7 cellular contexts compared by ENCODE assay signal in genomic region chr11:61962213-61963015, GRCh38. TPM values are rescaled to one million over a fixed set of nuclear protein-coding genes. Genes with fewer than 3 reads are reported as not detected.
A peak's percentile ranks its signal among the peaks of the same experiment; 100 is the strongest.
DNase-seq lines count a peak whose midpoint lies in the region; ATAC-seq and TF ChIP-seq lines count a peak whose summit lies in the region.
"Had no signal": no experiment of that assay in that cellular context is flagged by ENCODE, and none has a peak within 500 bp of the region (broad histone marks: within the 10 kb centered on the region; RNA-seq: fewer than 3 reads in every experiment).

No MANE protein-coding gene starts in this region.

- intact Hi-C loops in breast epithelium (cut with DNase I; ENCODE audit: low total_unique reads), result no loop called here

- peaks cover 3% of the 10 kb centered on the region for H3K27me3 Mint-ChIP-seq in neural crest cell (ENCODE audit: low read depth)

- TF ChIP-seq CTCF in breast epithelium (IDR thresholded peaks at IDR 0.05), result no peak
- no peak for TF ChIP-seq CTCF in neural crest cell (conservative IDR thresholded peaks at IDR 0.05)

- no peaks in the 10 kb centered on the region for H3K36me3 ChIP-seq in breast epithelium

- H3K9me3 ChIP-seq in breast epithelium, result no peaks in the 10 kb centered on the region

- H3K9me3 Mint-ChIP-seq in neural crest cell, result no peaks in the 10 kb centered on the region

- no peak for ATAC-seq in HG03460 (IDR thresholded peaks at IDR 0.05; ENCODE audit: unreplicated experiment)

- peak overlapping the region; percentile 98 for H3K4me3 Mint-ChIP-seq in neural crest cell

- no peak overlapping the region for H3K27ac Mint-ChIP-seq in neural crest cell (ENCODE audit: unreplicated experiment)

- H3K36me3 Mint-ChIP-seq in neural crest cell (ENCODE audit: low read depth), result peaks cover 38% of the 10 kb centered on the region

- DNase-seq in EH (ENCODE audit: low read depth) (peak; percentile 33), breast epithelium (ENCODE audit: low spot score in 2 of 2) (no peak), neural crest cell (ENCODE audit: low read depth, low spot score) (no peak), medulla oblongata (ENCODE audit: extremely low spot score) (no peak), anterior cingulate cortex (lab: John Stamatoyannopoulos, UW) (no peak)

- peaks cover 31% of the 10 kb centered on the region for H3K4me1 Mint-ChIP-seq in neural crest cell

- peaks cover 9 to 10% of the 10 kb centered on the region in 2 donors for H3K4me1 ChIP-seq in breast epithelium

- peak overlapping the region in 1 of 3 donors; percentile 85 for H3K4me3 ChIP-seq in breast epithelium

- TF ChIP-seq POLR2A in breast epithelium (IDR thresholded peaks at IDR 0.05), result no peak

- peak overlapping the region; percentile 98 to 100 for H3K27ac ChIP-seq in breast epithelium

- no peaks in the 10 kb centered on the region for H3K27me3 ChIP-seq in breast epithelium

RNA-seq across cellular contexts. Expression of gene FTH1, which starts 5.0 kb away (rescaled TPM):
- total RNA-seq in breast epithelium (1,000 to 10,000 TPM; 2,151 to 6,439 (median 3,491) TPM), neural crest cell (1,207 and 1,209 TPM in 2 replicates)

RNA-seq across cellular contexts. Expression of gene BEST1, which starts 12.3 kb away (rescaled TPM):
- 10 to 100 TPM in 1 of 3 donors, 1 to 10 TPM in 2; 3.7 to 10.1 (median 5.9) TPM for total RNA-seq in breast epithelium
- 0.52 and 0.96 TPM in 2 replicates for total RNA-seq in neural crest cell
- total RNA-seq: HT1080 had no signal

RNA-seq across cellular contexts. Expression of gene RAB3IL1, which starts 45.0 kb away (rescaled TPM):
- total RNA-seq in breast epithelium (10 to 100 TPM; 11.7 to 27.9 (median 22.6) TPM), neural crest cell (1.0 and 3.4 TPM in 2 replicates)
